Comparison of ENCODE assay signal across 8 cellular contexts in genomic region chr14:73850940-73851339, GRCh38. TPM values are rescaled to one million over a fixed set of nuclear protein-coding genes. Genes with fewer than 3 reads are reported as not detected.
DNase-seq lines count a peak whose midpoint lies in the region; ATAC-seq and TF ChIP-seq lines count a peak whose summit lies in the region.

No MANE protein-coding gene starts in this region.

- no peaks in the 10 kb centered on the region for H3K27me3 Mint-ChIP-seq in activated T-cell treated with anti-CD3 and anti-CD28 coated beads, Interleukin-2, amount 50 U/mL, for 4 hours (ENCODE audit: low read depth)
- no peaks in the 10 kb centered on the region for H3K27me3 Mint-ChIP-seq in WTC11 (ENCODE audit: low read depth)

- peak overlapping the region; percentile 75 for H3K27ac Mint-ChIP-seq in WTC11

- no peak for ATAC-seq in activated T-cell treated with anti-CD3 and anti-CD28 coated beads, Interleukin-2, amount 50 U/mL, for 4 hours
- no peak for ATAC-seq in WTC11
- peak; percentile 1 for ATAC-seq in left ventricle myocardium superior
- ATAC-seq in HG02973 (IDR thresholded peaks at IDR 0.05; ENCODE audit: unreplicated experiment), result no peak
- ATAC-seq in GM18520 (IDR thresholded peaks at IDR 0.05; ENCODE audit: unreplicated experiment), result no peak

- no peak for TF ChIP-seq CTCF in WTC11 (IDR thresholded peaks at IDR 0.05)

- no peaks in the 10 kb centered on the region for H3K9me3 Mint-ChIP-seq in activated T-cell treated with anti-CD3 and anti-CD28 coated beads, Interleukin-2, amount 50 U/mL, for 4 hours
- no peaks in the 10 kb centered on the region; the same call in 1 of the 2 replicates for H3K9me3 Mint-ChIP-seq in WTC11

- no peaks in the 10 kb centered on the region for H3K36me3 Mint-ChIP-seq in activated T-cell treated with anti-CD3 and anti-CD28 coated beads, Interleukin-2, amount 50 U/mL, for 4 hours (ENCODE audit: insufficient read depth)
- no peaks in the 10 kb centered on the region for H3K36me3 Mint-ChIP-seq in WTC11

- peaks cover 22% of the 10 kb centered on the region for H3K4me1 Mint-ChIP-seq in activated T-cell treated with anti-CD3 and anti-CD28 coated beads, Interleukin-2, amount 50 U/mL, for 4 hours (ENCODE audit: low read depth)
- H3K4me1 Mint-ChIP-seq in WTC11, result peaks cover 22% of the 10 kb centered on the region

- POLR2A ChIA-PET in WTC11 (lab: Charles Lee), result interaction anchor here (0.5 to 2.5 kb wide), 11 partner anchors 9 to 351 kb away, joined by 3 to 10 read pairs (median 3); partner anchors contain the start of gene ZNF410

- H3K4me3 Mint-ChIP-seq in activated T-cell treated with anti-CD3 and anti-CD28 coated beads, Interleukin-2, amount 50 U/mL, for 4 hours, result peak overlapping the region; percentile 96
- H3K4me3 Mint-ChIP-seq in WTC11, result peak overlapping the region; percentile 98

- no peak for DNase-seq in activated T-cell treated with anti-CD3 and anti-CD28 coated beads, Interleukin-2, amount 50 U/mL, for 4 hours
- DNase-seq in activated T-cell treated with anti-CD3 and anti-CD28 coated beads, Interleukin-2, amount 50 U/mL, for 1 hour, result no peak
- DNase-seq in WTC11 (ENCODE audit: low spot score) (no peak), left ventricle myocardium superior (no peak), skeletal muscle cell (ENCODE audit: low read depth) (no peak)
- DNase-seq in stimulated activated CD4-positive, alpha-beta T cell treated with anti-CD3 and anti-CD28 coated beads, Interleukin-4, amount 100 ng/mL, for 24 hours, result no peak

- H3K4me3 ChIP-seq in skeletal muscle cell (ENCODE audit: low read depth, low read length), result peak overlapping the region; percentile 66

- CTCF ChIA-PET in WTC11 (lab: Charles Lee), result interaction anchor here (1.0 to 1.8 kb wide), 8 partner anchors 9 to 218 kb away, joined by 3 to 15 read pairs (median 4); partner anchors contain the start of gene ZNF410

- intact Hi-C loops in left ventricle myocardium superior (cut with micrococcal nuclease), result no loop called here

TF ChIP-seq in WTC11, 78 proteins besides CTCF, POLR2A, EP300 and RAD21:
- TF ChIP-seq ZNF425 (CRISPR knock-in tag; conservative IDR thresholded peaks at IDR 0.05) (no peak), AR (CRISPR knock-in tag; IDR thresholded peaks at IDR 0.05) (no peak), EMX1 (CRISPR knock-in tag; IDR thresholded peaks at IDR 0.05) (no peak), E2F5 (CRISPR knock-in tag; IDR thresholded peaks at IDR 0.05) (no peak)
TF ChIP-seq in WTC11: peak in this region for 0.

RNA-seq across cellular contexts. Expression of gene PTGR2, which starts 0.7 kb away (rescaled TPM):
- total RNA-seq in activated T-cell treated with anti-CD3 and anti-CD28 coated beads, Interleukin-2, amount 50 U/mL, for 4 hours, result 1 to 10 TPM; 2.5 to 3.8 (median 3.3) TPM
- total RNA-seq in WTC11 (2021) (20.7 to 23.6 TPM (median 22.1 TPM) in 3 replicates), left ventricle myocardium superior (38.4 TPM)

RNA-seq across cellular contexts. Expression of gene ZNF410, which starts 35.7 kb away (rescaled TPM):
- 10 to 100 TPM; 45.8 to 54.9 (median 54.5) TPM for total RNA-seq in activated T-cell treated with anti-CD3 and anti-CD28 coated beads, Interleukin-2, amount 50 U/mL, for 4 hours
- 19.3 to 21.0 TPM (median 20.5 TPM) in 3 replicates for total RNA-seq in WTC11 (2021)
- total RNA-seq in left ventricle myocardium superior, result 18.5 TPM
